In genomic region chr10:71921319-71922027, GRCh38 we compare ENCODE assay signal across 13 cellular contexts. TPM values are rescaled to one million over a fixed set of nuclear protein-coding genes. Genes with fewer than 3 reads are reported as not detected.
A peak's percentile ranks its signal among the peaks of the same experiment; 100 is the strongest.
DNase-seq lines count a peak whose midpoint lies in the region; ATAC-seq, FAIRE-seq and TF ChIP-seq lines count a peak whose summit lies in the region.
"Had no signal": no experiment of that assay in that cellular context is flagged by ENCODE, and none has a peak within 500 bp of the region (broad histone marks: within the 10 kb centered on the region; RNA-seq: fewer than 3 reads in every experiment).

No MANE protein-coding gene starts in this region.

- ATAC-seq in Panc1 (peak; percentile 47), GM19328 (IDR thresholded peaks at IDR 0.05; ENCODE audit: unreplicated experiment) (no peak), HG03520 (IDR thresholded peaks at IDR 0.05; ENCODE audit: unreplicated experiment) (no peak)
- ATAC-seq: stimulated activated naive B cell treated with anti-CD40 and anti-IgM and Interleukin-4, amounts not matched to agents 10 μg/mL and 1 μg/mL and 100 μg/mL, for 72 hours had no signal

- H3K9me3 ChIP-seq in Panc1 (ENCODE audit: control insufficient read depth, insufficient read depth, low read depth, low read length) (no peaks in the 10 kb centered on the region), small intestine (ENCODE audit: control insufficient read depth, low read depth) (no peaks in the 10 kb centered on the region)

- no peak overlapping the region for H3K4me3 ChIP-seq in Panc1 (ENCODE audit: low read depth in 2 of 2, low read length in 2 of 2)
- H3K4me3 ChIP-seq in fibroblast of villous mesenchyme (ENCODE audit: low read depth, low read length), result no peak overlapping the region
- H3K4me3 ChIP-seq in small intestine (ENCODE audit: low read depth in 1 of 2, low read length in 2 of 2), result no peak overlapping the region
- H3K4me3 ChIP-seq: SK-N-MC had no signal

- in situ Hi-C loops in Panc1 (cut with HindIII; ENCODE audit: low pct_unique_long_range_greater_than_20kb, low sequenced_read_pairs), result no loop called here

- TF ChIP-seq CTCF in Panc1 (IDR thresholded peaks at IDR 0.05) (no peak), fibroblast of villous mesenchyme (IDR thresholded peaks at IDR 0.05; ENCODE audit: insufficient read depth, low read depth, low read length) (no peak)

- H3K4me1 ChIP-seq in Panc1 (ENCODE audit: control insufficient read depth, insufficient read depth, low read length), result peaks cover 28% of the 10 kb centered on the region
- H3K4me1 ChIP-seq in small intestine (ENCODE audit: control insufficient read depth in 2 of 2, insufficient read depth in 1 of 2, low read depth in 1 of 2, low read length in 1 of 2), result peaks cover 0 to 5% of the 10 kb centered on the region in 2 donors
- H3K4me1 ChIP-seq: parathyroid adenoma had no signal

- CTCF ChIA-PET in Panc1 (lab: Charles Lee), result interaction anchor here (1.2 kb wide), 1 partner anchor 127 kb away, joined by 8 read pairs; no protein-coding TSS in a partner anchor

- no peaks in the 10 kb centered on the region for H3K27me3 ChIP-seq in Panc1 (ENCODE audit: control insufficient read depth, insufficient read depth, low read length)
- H3K27me3 ChIP-seq in small intestine (ENCODE audit: control insufficient read depth in 2 of 2, insufficient read depth in 2 of 2, low read length in 2 of 2), result no peaks in the 10 kb centered on the region
- H3K27me3 ChIP-seq: foreskin keratinocyte had no signal

- no peaks in the 10 kb centered on the region for H3K36me3 ChIP-seq in Panc1 (ENCODE audit: control insufficient read depth, insufficient read depth, low read length)
- H3K36me3 ChIP-seq in small intestine (ENCODE audit: control insufficient read depth in 2 of 2, insufficient read depth in 2 of 2, low read length in 2 of 2), result no peaks in the 10 kb centered on the region

- peak; percentile 48 for DNase-seq in DMS79 treated with DMSO at 0.1 percent for 48 hours (lab: John Stamatoyannopoulos, UW)
- DNase-seq in Panc1 (ENCODE audit: low read depth, low spot score), result no peak
- DNase-seq in fibroblast of villous mesenchyme (ENCODE audit: low read depth), result peak; percentile 36
- DNase-seq in pons (ENCODE audit: low spot score), result peak; percentile 64
- no peak for DNase-seq in small intestine
- no peak for DNase-seq in HTR-8/SVneo (ENCODE audit: insufficient read length, low spot score)
- DNase-seq: activated naive CD4-positive, alpha-beta T cell; stimulated activated naive B cell treated with anti-CD40 and anti-IgM and Interleukin-4, amounts not matched to agents 10 μg/mL and 1 μg/mL and 100 μg/mL, for 72 hours had no signal

- WGBS in small intestine, 3 donors, result 59 to 62% (median 60%) methylated on average over 4 of the region's 4 CpGs

- peak overlapping the region; percentile 80 for H3K27ac ChIP-seq in Panc1 (ENCODE audit: low read length)
- H3K27ac ChIP-seq in small intestine (ENCODE audit: low read depth in 1 of 2, low read length in 1 of 2), result peak overlapping the region in 1 of 2 donors; percentile 37
- H3K27ac ChIP-seq: foreskin keratinocyte, parathyroid adenoma, SK-N-MC had no signal

- BruUV-seq in Panc1 (replicated peaks; lab: Mats Ljungman, UMichigan), result no TSS peak

- FAIRE-seq in small intestine (lab: Jason Lieb, UNC) (no peak), HTR-8/SVneo (lab: Jason Lieb, UNC) (no peak)

- intact Hi-C loops in Panc1 (cut with micrococcal nuclease; ENCODE audit: unreplicated experiment), result no loop called here

- POLR2A ChIA-PET in Panc1 (lab: Charles Lee), result no interaction called here

RNA-seq across cellular contexts. Expression of gene CHST3, which starts 42.7 kb away (rescaled TPM):
- total RNA-seq in Panc1 (2021; ENCODE audit: unreplicated experiment) (44.6 TPM), fibroblast of villous mesenchyme (37.4 and 58.3 TPM in 2 replicates)
- polyA plus RNA-seq in Panc1 (2012; ENCODE audit: insufficient read length), result 27.9 TPM
- polyA plus RNA-seq in small intestine, result 1 to 10 TPM in 1 of 3 donors, under 1 TPM in 2; 0.22 to 4.8 (median 0.27) TPM

Comparison
In these comparisons a context has a peak if more than half of its experiments do, and no peak if none do; other contexts are left out.
1. DNase-seq: peak in DMS79 treated with DMSO at 0.1 percent for 48 hours (single experiment), fibroblast of villous mesenchyme (single experiment) and pons (single experiment); none in Panc1 (single experiment), small intestine (single experiment) and HTR-8/SVneo (single experiment).